14 cellular contexts compared by ENCODE assay signal in the genomic region with DNA sequence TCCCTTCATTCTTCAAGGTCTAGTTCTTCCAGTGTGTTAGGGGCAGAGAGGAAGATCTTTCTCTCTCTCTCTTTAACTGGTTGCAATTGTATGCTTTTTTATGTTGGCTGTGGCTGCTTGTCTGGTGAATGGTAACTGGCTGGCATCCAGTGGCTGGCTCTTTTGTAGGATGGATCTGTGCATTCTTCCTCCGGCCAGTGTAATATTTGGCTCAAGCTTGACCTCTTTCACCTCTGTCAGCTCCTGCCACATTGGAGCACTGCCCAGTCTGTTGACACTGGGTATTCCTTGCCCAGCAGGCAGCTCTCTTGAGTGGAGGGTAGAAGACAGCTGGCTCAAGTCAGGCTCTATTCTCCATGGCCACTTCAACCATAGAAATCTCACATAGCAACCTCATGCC.
DNase-seq lines count a peak whose midpoint lies in the region; ATAC-seq and TF ChIP-seq lines count a peak whose summit lies in the region.
"Had no signal": no experiment of that assay in that cellular context is flagged by ENCODE, and none has a peak within 500 bp of the region (broad histone marks: within the 10 kb centered on the region; RNA-seq: fewer than 3 reads in every experiment).

No MANE protein-coding gene starts in this region.

- no peaks in the 10 kb centered on the region for H3K27me3 Mint-ChIP-seq in nephron progenitor cell (ENCODE audit: low read depth, poor library complexity)

- peak overlapping the region; percentile 39 for H3K4me2 ChIP-seq in skeletal muscle satellite cell (ENCODE audit: low read length)

- TF ChIP-seq CTCF in left ventricle myocardium inferior (IDR thresholded peaks at IDR 0.05; ENCODE audit: borderline replicate concordance) (no peak), nephron progenitor cell (IDR thresholded peaks at IDR 0.05) (no peak)

- no peaks in the 10 kb centered on the region for H3K4me1 Mint-ChIP-seq in nephron progenitor cell

- DNase-seq in HS-27A (ENCODE audit: low read depth) (peak; percentile 48), SHP77 (lab: John Stamatoyannopoulos, UW) (peak; percentile 43 to 46), left ventricle myocardium inferior (peak; percentile 28), nephron progenitor cell (no peak), NCI-H82 (lab: John Stamatoyannopoulos, UW) (no peak)
- DNase-seq: cortex of kidney, kidney, NCI-H526 treated with DMSO at 0.1 percent for 48 hours, spleen, testis, WERI-Rb-1 had no signal

- H3K36me3 ChIP-seq in left ventricle myocardium inferior (no peaks in the 10 kb centered on the region), skeletal muscle satellite cell (ENCODE audit: insufficient read depth, low read length) (no peaks in the 10 kb centered on the region)
- H3K36me3 ChIP-seq: spleen, WERI-Rb-1 had no signal

- H3K9ac ChIP-seq in skeletal muscle satellite cell (ENCODE audit: low read depth, low read length): peak overlapping the region; percentile 16

- H3K4me3 ChIP-seq in left ventricle myocardium inferior: no peak overlapping the region
- peak overlapping the region; percentile 14 for H3K4me3 ChIP-seq in skeletal muscle satellite cell (ENCODE audit: low read length)
- H3K4me3 ChIP-seq: spleen, testis had no signal

- no peak overlapping the region for H3K27ac Mint-ChIP-seq in nephron progenitor cell
- H3K27ac Mint-ChIP-seq: activated naive CD4-positive, alpha-beta T cell treated with anti-CD3 and anti-CD28 coated beads, Interleukin-2, amount 50 U/mL, for 72 hours had no signal

- H3K27me3 ChIP-seq in left ventricle myocardium inferior (ENCODE audit: low read depth): no peaks in the 10 kb centered on the region
- no peaks in the 10 kb centered on the region for H3K27me3 ChIP-seq in skeletal muscle satellite cell (ENCODE audit: control insufficient read depth, insufficient read depth, low read length)
- H3K27me3 ChIP-seq: spleen, testis had no signal

- H3K9me3 Mint-ChIP-seq in nephron progenitor cell: no peaks in the 10 kb centered on the region
- H3K9me3 Mint-ChIP-seq: activated naive CD4-positive, alpha-beta T cell treated with anti-CD3 and anti-CD28 coated beads, Interleukin-2, amount 50 U/mL, for 72 hours had no signal

- H3K27ac ChIP-seq in left ventricle myocardium inferior (replicated peaks): no peak overlapping the region
- H3K27ac ChIP-seq: spleen, testis, WERI-Rb-1 had no signal

- H3K4me3 Mint-ChIP-seq in nephron progenitor cell: no peak overlapping the region

- H3K9me3 ChIP-seq in left ventricle myocardium inferior (replicated peaks) (peaks cover 6% of the 10 kb centered on the region), skeletal muscle satellite cell (replicated peaks; ENCODE audit: low read length) (no peaks in the 10 kb centered on the region)
- H3K9me3 ChIP-seq: testis had no signal

- ATAC-seq in GM21786 (IDR thresholded peaks at IDR 0.05; ENCODE audit: unreplicated experiment): no peak
- ATAC-seq: activated naive CD4-positive, alpha-beta T cell treated with anti-CD3 and anti-CD28 coated beads, Interleukin-2, amount 50 U/mL, for 72 hours had no signal

- no peaks in the 10 kb centered on the region for H3K36me3 Mint-ChIP-seq in nephron progenitor cell (ENCODE audit: low read depth)
- H3K36me3 Mint-ChIP-seq: activated naive CD4-positive, alpha-beta T cell treated with anti-CD3 and anti-CD28 coated beads, Interleukin-2, amount 50 U/mL, for 72 hours had no signal

- intact Hi-C loops in left ventricle myocardium inferior (cut with micrococcal nuclease): no loop called here

- peaks cover 14% of the 10 kb centered on the region for H3K4me1 ChIP-seq in left ventricle myocardium inferior
- H3K4me1 ChIP-seq in skeletal muscle satellite cell (ENCODE audit: control insufficient read depth, insufficient read depth, low read length): peaks cover 35% of the 10 kb centered on the region
- H3K4me1 ChIP-seq: spleen, testis had no signal

Comparison
In these comparisons a context has a peak if more than half of its experiments do, and no peak if none do; other contexts are left out.
1. DNase-seq: peak in HS-27A (single experiment), SHP77 (2 of 2) and left ventricle myocardium inferior (single experiment); none in nephron progenitor cell (single experiment) and NCI-H82 (single experiment).